Comparison of ENCODE assay signal across 19 cellular contexts in the genomic region with DNA sequence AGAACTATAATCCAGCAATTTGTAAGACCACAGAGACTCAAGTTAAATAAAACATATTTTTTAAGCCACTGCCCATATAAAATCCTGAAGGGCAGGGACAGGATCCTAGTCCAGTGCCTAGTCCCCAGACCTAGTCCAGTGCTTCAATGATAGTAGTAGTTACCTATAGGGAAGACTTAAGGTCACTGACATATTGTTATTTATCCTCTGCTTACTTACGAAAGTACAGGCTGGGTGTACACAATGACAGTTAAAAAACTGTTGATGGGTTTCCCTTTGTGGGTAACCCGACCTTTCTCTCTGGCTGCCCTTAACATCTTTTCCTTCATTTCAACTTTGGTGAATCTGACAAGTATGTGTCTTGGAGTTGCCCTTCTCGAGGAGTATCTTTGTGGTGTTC.
"Had no signal": no experiment of that assay in that cellular context is flagged by ENCODE, and none has a peak within 500 bp of the region (broad histone marks: within the 10 kb centered on the region; RNA-seq: fewer than 3 reads in every experiment).

No MANE protein-coding gene starts in this region.

- H3K27ac ChIP-seq: SJSA1, SK-N-MC had no signal

- DNase-seq: KBM-7, MG63, NCI-H1092, NCI-H1436, NCI-H187, NCI-H2029, NCI-H2081 treated with DMSO at 0.1 percent for 48 hours, NCI-H2171, NCI-H226, NCI-H446, NCI-H510A, NCI-H524 treated with DMSO at 0.1 percent for 48 hours, NCI-H69, NCI-H774, Right ventricle myocardium superior, RPMI8226, SIG-M5 had no signal

- H3K27me3 ChIP-seq: MG63, SJSA1 had no signal

- H3K4me3 ChIP-seq: MG63, SJSA1, SK-N-MC had no signal

- H3K36me3 ChIP-seq: MG63, SJSA1 had no signal

- H3K9me3 ChIP-seq: MG63, SJSA1 had no signal
